ENCODE assay signal across 5 cellular contexts in the genomic region with DNA sequence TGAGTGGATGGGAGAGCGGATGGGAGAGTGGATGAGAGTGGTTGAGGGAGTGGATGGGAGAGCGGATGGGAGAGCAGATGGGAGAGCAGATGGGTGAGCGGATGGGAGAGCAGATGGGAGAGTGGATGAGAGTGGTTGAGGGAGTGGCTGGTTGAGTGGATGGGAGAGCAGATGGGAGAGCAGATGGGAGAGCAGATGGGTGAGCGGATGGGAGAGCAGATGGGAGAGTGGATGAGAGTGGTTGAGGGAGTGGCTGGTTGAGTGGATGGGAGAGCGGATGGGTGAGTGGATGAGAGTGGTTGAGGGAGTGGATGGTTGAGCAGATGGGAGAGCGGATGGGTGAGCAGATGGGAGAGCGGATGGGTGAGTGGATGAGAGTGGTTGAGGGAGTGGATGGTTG. TPM values are rescaled to one million over a fixed set of nuclear protein-coding genes. Genes with fewer than 3 reads are reported as not detected.
"Had no signal": no experiment of that assay in that cellular context is flagged by ENCODE, and none has a peak within 500 bp of the region (broad histone marks: within the 10 kb centered on the region; RNA-seq: fewer than 3 reads in every experiment).

No MANE protein-coding gene starts in this region.

RNA-seq across cellular contexts. Expression of a gene that starts 9.7 kb away (rescaled TPM):
- total RNA-seq: GM23248, H4, H7, HT1080, IMR-90 had no signal
- polyA plus RNA-seq: GM23248, IMR-90 had no signal
